ENCODE assay signal across 8 cellular contexts in the genomic region with DNA sequence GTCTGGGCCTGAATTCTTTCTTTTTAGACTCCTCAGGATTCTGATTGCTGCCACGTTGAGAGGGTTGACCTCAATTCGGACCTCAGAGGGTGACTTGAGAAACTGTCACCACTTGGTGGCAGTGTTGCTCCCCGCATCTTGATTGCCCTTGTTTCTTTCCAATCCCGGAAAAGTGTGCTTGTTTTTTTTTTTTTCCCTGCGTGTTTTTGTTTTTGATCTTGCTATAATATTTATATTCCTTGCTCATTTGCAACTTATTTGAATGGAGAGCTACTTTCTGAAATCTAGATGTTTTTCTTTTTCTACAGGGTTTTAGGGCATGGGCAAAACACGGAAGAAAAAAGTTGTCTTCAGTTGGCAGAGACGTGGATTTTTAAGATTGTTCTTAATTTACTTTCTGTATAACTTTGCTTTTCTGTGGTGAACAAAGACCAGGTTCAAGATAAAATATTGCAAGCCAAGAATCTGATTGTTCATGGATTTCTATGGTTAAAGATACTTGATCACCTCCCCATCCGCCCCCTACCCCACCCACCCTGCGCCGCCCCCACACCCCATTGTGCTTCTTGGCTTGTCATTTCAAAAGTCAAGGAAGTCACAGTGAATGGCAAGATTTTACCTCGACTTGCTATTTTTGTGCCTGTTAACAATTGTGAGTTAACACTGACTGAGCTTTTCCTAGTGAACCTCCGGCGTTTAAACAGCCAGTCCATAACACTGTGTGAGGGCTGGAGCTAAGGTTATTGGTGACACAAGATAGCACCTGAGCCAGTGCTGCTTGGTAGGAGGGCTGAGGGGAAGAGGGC.
DNase-seq lines count a peak whose midpoint lies in the region; TF ChIP-seq lines count a peak whose summit lies in the region.

No MANE protein-coding gene starts in this region.

- in situ Hi-C loops in transverse colon (cut with MboI; ENCODE audit: low pct_ligation_motif_present in 1 of 4, low pct_unique_long_range_greater_than_20kb in 1 of 4, low sequenced_read_pairs in 3 of 4) = loop anchor here (5.0 to 25.0 kb wide), 5 partner anchors 250 to 675 kb away; no protein-coding TSS in a partner anchor

- TF ChIP-seq POLR2A in transverse colon (IDR thresholded peaks at IDR 0.05) = no peak

- H3K27ac ChIP-seq in KMS-11 (no peak overlapping the region), transverse colon (peak overlapping the region; percentile 72 to 80 (median 78))

- H3K4me1 ChIP-seq in KMS-11 (ENCODE audit: low read depth, poor library complexity, severe bottlenecking) (peaks cover 16% of the 10 kb centered on the region), transverse colon (peaks cover 0 to 26% (median 8%) of the 10 kb centered on the region in 4 donors)

- peaks cover 15% of the 10 kb centered on the region for H3K4me1 Mint-ChIP-seq in activated naive CD4-positive, alpha-beta T cell treated with anti-CD3 and anti-CD28 coated beads, Interleukin-2, amount 50 U/mL, for 24 hours
- H3K4me1 Mint-ChIP-seq in glutamatergic neuron (ENCODE audit: low read depth, unreplicated experiment) = peaks cover 29% of the 10 kb centered on the region

- H3K36me3 ChIP-seq in KMS-11 (ENCODE audit: insufficient read depth) (no peaks in the 10 kb centered on the region), transverse colon (peaks cover 0 to 6% (median 0%) of the 10 kb centered on the region in 4 donors)

- WGBS in transverse colon (ENCODE audit: low coverage in 1 of 2), 2 donors = 16 to 17% methylated on average over 3 to 13 of the region's 13 CpGs

- intact Hi-C loops in posterior vena cava (cut with DNase I) = loop anchor here (10.0 kb wide), 3 partner anchors 113 to 613 kb away; no protein-coding TSS in a partner anchor
- intact Hi-C loops in transverse colon (cut with DNase I; ENCODE audit: low total_unique reads) = loop anchor here (10.0 kb wide), 1 partner anchor 253 kb away; no protein-coding TSS in a partner anchor

- TF ChIP-seq EP300 in transverse colon (IDR thresholded peaks at IDR 0.05; ENCODE audit: low read depth) = no peak

- DNase-seq in NCI-H2081 (lab: John Stamatoyannopoulos, UW) (peak; percentile 67 to 69), NCI-H2081 treated with DMSO at 0.1 percent for 48 hours (lab: John Stamatoyannopoulos, UW) (no peak), SKM-1 (lab: John Stamatoyannopoulos, UW; ENCODE audit: unreplicated experiment) (peak; percentile 12), glutamatergic neuron (peak; percentile 81), posterior vena cava (ENCODE audit: low spot score) (peak; percentile 89), transverse colon (peak; percentile 89)

- peaks cover 3% of the 10 kb centered on the region for H3K36me3 Mint-ChIP-seq in activated naive CD4-positive, alpha-beta T cell treated with anti-CD3 and anti-CD28 coated beads, Interleukin-2, amount 50 U/mL, for 24 hours
- H3K36me3 Mint-ChIP-seq in glutamatergic neuron (ENCODE audit: unreplicated experiment) = no peaks in the 10 kb centered on the region

- no peaks in the 10 kb centered on the region for H3K9me3 Mint-ChIP-seq in activated naive CD4-positive, alpha-beta T cell treated with anti-CD3 and anti-CD28 coated beads, Interleukin-2, amount 50 U/mL, for 24 hours
- H3K9me3 Mint-ChIP-seq in glutamatergic neuron (ENCODE audit: unreplicated experiment) = peaks cover 7% of the 10 kb centered on the region

- H3K4me3 Mint-ChIP-seq in activated naive CD4-positive, alpha-beta T cell treated with anti-CD3 and anti-CD28 coated beads, Interleukin-2, amount 50 U/mL, for 24 hours = peak overlapping the region; percentile 94
- H3K4me3 Mint-ChIP-seq in glutamatergic neuron (ENCODE audit: unreplicated experiment) = no peak overlapping the region

- H2AFZ ChIP-seq in KMS-11 (ENCODE audit: low read depth) = 0 out of 2 replicates have a peak overlapping the region, but pooled peaks have one; percentile 49

- H3K9me3 ChIP-seq in transverse colon = no peaks in the 10 kb centered on the region

- peak; percentile 83 for TF ChIP-seq CTCF in KMS-11 (conservative IDR thresholded peaks at IDR 0.05; ENCODE audit: low read depth, low read length)
- TF ChIP-seq CTCF in glutamatergic neuron (IDR thresholded peaks at IDR 0.05; ENCODE audit: partially characterized antibody, unreplicated experiment) = peak; percentile 87
- peak; percentile 82 to 91 (median 89) for TF ChIP-seq CTCF in transverse colon (IDR thresholded peaks at IDR 0.05)

- peak overlapping the region; percentile 48; the same call in 1 of the 2 replicates for H3K4me2 ChIP-seq in KMS-11

- no peaks in the 10 kb centered on the region for H3K79me2 ChIP-seq in KMS-11 (ENCODE audit: insufficient read depth, low read depth)

- no peak overlapping the region for H3K9ac ChIP-seq in KMS-11

- no peaks in the 10 kb centered on the region for H4K20me1 ChIP-seq in KMS-11 (ENCODE audit: insufficient read depth)

- no peaks in the 10 kb centered on the region for H3K27me3 Mint-ChIP-seq in activated naive CD4-positive, alpha-beta T cell treated with anti-CD3 and anti-CD28 coated beads, Interleukin-2, amount 50 U/mL, for 24 hours
- H3K27me3 Mint-ChIP-seq in glutamatergic neuron (ENCODE audit: unreplicated experiment) = peaks cover 7% of the 10 kb centered on the region

- no peaks in the 10 kb centered on the region for H3K27me3 ChIP-seq in KMS-11 (ENCODE audit: insufficient read depth, low read depth)
- H3K27me3 ChIP-seq in transverse colon = no peaks in the 10 kb centered on the region

- H3K27ac Mint-ChIP-seq in activated naive CD4-positive, alpha-beta T cell treated with anti-CD3 and anti-CD28 coated beads, Interleukin-2, amount 50 U/mL, for 24 hours = peak overlapping the region; percentile 81
- H3K27ac Mint-ChIP-seq in glutamatergic neuron (ENCODE audit: unreplicated experiment) = no peak overlapping the region

- H3K4me3 ChIP-seq in KMS-11 (IDR thresholded peaks at IDR 0.05; ENCODE audit: insufficient read depth, low read depth, low read length) (no peak overlapping the region), transverse colon (peak overlapping the region in 3 of 4 donors; percentile 12 to 46 (median 31))
